Comparison of ENCODE assay signal across 1 cellular context in the genomic region with DNA sequence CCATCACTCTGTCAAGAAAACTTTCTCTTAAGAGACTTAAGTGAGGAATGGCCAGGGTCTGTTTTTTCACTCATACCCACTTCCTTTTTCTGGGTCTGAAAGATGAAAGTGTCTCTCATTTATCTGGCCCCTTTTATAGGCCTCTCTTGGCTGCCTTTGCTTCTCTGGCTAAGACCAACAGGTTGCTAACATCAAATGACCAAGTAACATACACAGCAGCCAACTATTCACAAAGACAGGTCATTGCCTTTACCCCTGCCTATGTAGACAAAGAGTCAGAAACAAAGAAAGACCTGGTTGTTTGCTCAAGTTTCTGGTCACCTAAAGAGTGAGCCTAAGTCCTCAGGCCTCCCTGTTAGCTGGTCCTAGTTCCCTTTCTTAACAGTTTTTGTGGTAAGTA.
TF ChIP-seq lines count a peak whose summit lies in the region.

No MANE protein-coding gene starts in this region.

TF ChIP-seq in GM23338, 12 proteins besides CTCF, POLR2A, EP300 and RAD21 (continued from another document):
- TF ChIP-seq ZNF331 (CRISPR knock-in tag; IDR thresholded peaks at IDR 0.05; ENCODE audit: low read depth), result no peak
- TF ChIP-seq CREB1 (CRISPR knock-in tag; IDR thresholded peaks at IDR 0.05; ENCODE audit: low read depth), result no peak
- TF ChIP-seq, protein P1, sequence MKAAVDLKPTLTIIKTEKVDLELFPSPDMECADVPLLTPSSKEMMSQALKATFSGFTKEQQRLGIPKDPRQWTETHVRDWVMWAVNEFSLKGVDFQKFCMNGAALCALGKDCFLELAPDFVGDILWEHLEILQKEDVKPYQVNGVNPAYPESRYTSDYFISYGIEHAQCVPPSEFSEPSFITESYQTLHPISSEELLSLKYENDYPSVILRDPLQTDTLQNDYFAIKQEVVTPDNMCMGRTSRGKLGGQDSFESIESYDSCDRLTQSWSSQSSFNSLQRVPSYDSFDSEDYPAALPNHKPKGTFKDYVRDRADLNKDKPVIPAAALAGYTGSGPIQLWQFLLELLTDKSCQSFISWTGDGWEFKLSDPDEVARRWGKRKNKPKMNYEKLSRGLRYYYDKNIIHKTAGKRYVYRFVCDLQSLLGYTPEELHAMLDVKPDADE (IDR thresholded peaks at IDR 0.05), result no peak
